Comparison of ENCODE assay signal across 13 cellular contexts in the genomic region with DNA sequence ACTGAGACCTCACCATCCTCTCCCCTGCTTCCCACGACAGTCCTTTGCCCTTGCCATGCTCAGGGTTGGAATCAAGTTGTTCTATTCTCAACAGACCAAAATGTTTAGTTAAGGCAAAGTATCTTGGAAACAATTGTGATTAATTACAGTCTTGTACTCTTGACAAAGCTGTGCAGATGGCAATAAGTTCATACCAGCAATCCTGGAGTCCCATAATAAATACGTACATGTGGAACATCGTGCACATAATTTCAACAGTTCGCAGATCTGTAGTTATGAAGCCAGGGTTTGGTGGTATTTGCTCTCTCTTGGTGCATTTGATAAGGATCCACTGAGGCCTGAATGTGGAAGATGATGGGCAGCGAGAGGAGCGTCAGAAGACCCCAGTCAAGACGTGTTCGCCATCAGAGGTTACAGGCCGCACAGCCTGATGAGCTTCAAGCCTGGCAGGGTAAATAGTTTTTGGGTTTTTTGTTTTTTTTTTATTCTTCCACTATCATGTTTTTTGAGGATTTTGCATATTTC. TPM values are rescaled to one million over a fixed set of nuclear protein-coding genes. Genes with fewer than 3 reads are reported as not detected.
DNase-seq lines count a peak whose midpoint lies in the region; ATAC-seq and TF ChIP-seq lines count a peak whose summit lies in the region.
"Had no signal": no experiment of that assay in that cellular context is flagged by ENCODE, and none has a peak within 500 bp of the region (broad histone marks: within the 10 kb centered on the region; RNA-seq: fewer than 3 reads in every experiment).

No MANE protein-coding gene starts in this region.

- POLR2A ChIA-PET in RWPE1 (lab: Yijun Ruan, JAX; ENCODE audit: low non-redundant PET), result no interaction called here
- POLR2A ChIA-PET in naive thymus-derived CD4-positive, alpha-beta T cell (lab: Charles Lee), result no interaction called here

- H3K36me3 Mint-ChIP-seq in naive thymus-derived CD4-positive, alpha-beta T cell, result peaks cover 6 to 57% (median 29%) of the 10 kb centered on the region in 5 donors

- no peak overlapping the region for H3K4me3 Mint-ChIP-seq in naive thymus-derived CD4-positive, alpha-beta T cell
- H3K4me3 Mint-ChIP-seq: activated CD4-positive, alpha-beta memory T cell treated with anti-CD3 and anti-CD28 coated beads for 36 hours; CD4-positive, CD25-positive, alpha-beta regulatory T cell had no signal

- H3K36me3 ChIP-seq in naive thymus-derived CD4-positive, alpha-beta T cell (ENCODE audit: control insufficient read depth in 2 of 3, insufficient read depth in 3 of 3, low read length in 3 of 3), result peaks cover 13 to 49% (median 30%) of the 10 kb centered on the region in 3 experiments

- peak overlapping the region in 6 of 9 donors; percentile 12 to 58 (median 44) for H3K27ac Mint-ChIP-seq in naive thymus-derived CD4-positive, alpha-beta T cell
- H3K27ac Mint-ChIP-seq: activated CD4-positive, alpha-beta memory T cell treated with anti-CD3 and anti-CD28 coated beads for 36 hours; activated T-helper 2 cell treated with anti-CD3 and anti-CD28 coated beads, Interferon-gamma antibody, Interleukin-2, Interleukin-4, amounts not matched to agents 10 μg/mL and 5 μg/mL and 100 μg/mL, durations not matched to agents 14 hours and 24 hours and 36 hours; CD4-positive, CD25-positive, alpha-beta regulatory T cell had no signal

- H3K27me3 ChIP-seq in naive thymus-derived CD4-positive, alpha-beta T cell (ENCODE audit: control insufficient read depth in 2 of 2, insufficient read depth in 2 of 2, low read length in 2 of 2), result no peaks in the 10 kb centered on the region

- H3K4me3 ChIP-seq in coronary artery, result no peak overlapping the region
- H3K4me3 ChIP-seq in naive thymus-derived CD4-positive, alpha-beta T cell (ENCODE audit: low read length), result no peak overlapping the region

- H3K27ac ChIP-seq in RWPE1, result peak overlapping the region; percentile 52
- H3K27ac ChIP-seq in coronary artery, result peak overlapping the region; percentile 45 to 82
- no peak overlapping the region for H3K27ac ChIP-seq in naive thymus-derived CD4-positive, alpha-beta T cell (ENCODE audit: low read depth, low read length)
- H3K27ac ChIP-seq in temporal lobe (ENCODE audit: low read depth, low read length), result peak overlapping the region; percentile 89

- H3K9me3 ChIP-seq in naive thymus-derived CD4-positive, alpha-beta T cell (ENCODE audit: control insufficient read depth in 2 of 3, low read length in 3 of 3), result no peaks in the 10 kb centered on the region

- intact Hi-C loops in naive thymus-derived CD4-positive, alpha-beta T cell (cut with micrococcal nuclease), result no loop called here

- peaks cover 0 to 15% (median 0%) of the 10 kb centered on the region in 5 donors for H3K27me3 Mint-ChIP-seq in naive thymus-derived CD4-positive, alpha-beta T cell

- ATAC-seq in naive thymus-derived CD4-positive, alpha-beta T cell, result no peak
- ATAC-seq in GM18511 (IDR thresholded peaks at IDR 0.05; ENCODE audit: unreplicated experiment), result no peak
- ATAC-seq: SK-N-SH treated with all-trans-retinoic acid at 6 μM for 48 hours had no signal

- no peaks in the 10 kb centered on the region for H3K4me1 ChIP-seq in naive thymus-derived CD4-positive, alpha-beta T cell (ENCODE audit: control insufficient read depth in 2 of 2, insufficient read depth in 2 of 2, low read length in 2 of 2)

- peaks cover 16 to 32% (median 20%) of the 10 kb centered on the region in 7 donors for H3K4me1 Mint-ChIP-seq in naive thymus-derived CD4-positive, alpha-beta T cell

- DNase-seq in RWPE1 (ENCODE audit: low spot score), result no peak
- DNase-seq in coronary artery (ENCODE audit: low spot score), result no peak
- no peak for DNase-seq in naive thymus-derived CD4-positive, alpha-beta T cell
- DNase-seq in DMS153 treated with DMSO at 0.1 percent for 48 hours (lab: John Stamatoyannopoulos, UW; ENCODE audit: unreplicated experiment), result no peak
- no peak for DNase-seq in mesenteric fat pad (ENCODE audit: low spot score)
- DNase-seq: activated CD4-positive, alpha-beta memory T cell treated with anti-CD3 and anti-CD28 coated beads for 36 hours; CD4-positive, CD25-positive, alpha-beta regulatory T cell; NCI-H187; NCI-H510A treated with DMSO at 0.1 percent for 48 hours had no signal

- H3K9me3 Mint-ChIP-seq in naive thymus-derived CD4-positive, alpha-beta T cell, result no peaks in the 10 kb centered on the region
- H3K9me3 Mint-ChIP-seq: activated CD4-positive, alpha-beta memory T cell treated with anti-CD3 and anti-CD28 coated beads for 36 hours; activated T-helper 2 cell treated with anti-CD3 and anti-CD28 coated beads, Interferon-gamma antibody, Interleukin-2, Interleukin-4, amounts not matched to agents 10 μg/mL and 5 μg/mL and 100 μg/mL, durations not matched to agents 14 hours and 24 hours and 36 hours had no signal

- CTCF ChIA-PET in RWPE1 (lab: Yijun Ruan, JAX), result interaction anchor here (0.6 kb wide), 1 partner anchor 14 kb away, joined by 4 read pairs; no protein-coding TSS in a partner anchor
- CTCF ChIA-PET in naive thymus-derived CD4-positive, alpha-beta T cell (lab: Charles Lee), result interaction anchor here (1.0 kb wide), 1 partner anchor 43 kb away, joined by 3 read pairs; no protein-coding TSS in a partner anchor

- TF ChIP-seq CTCF in RWPE1 (conservative IDR thresholded peaks at IDR 0.05; ENCODE audit: low read depth), result no peak
- no peak for TF ChIP-seq CTCF in coronary artery (IDR thresholded peaks at IDR 0.05)

RNA-seq across cellular contexts. Expression of a gene that starts 52.9 kb away (rescaled TPM):
- 1 to 10 TPM in 3 of 5 experiments, under 1 TPM in 2; 0.32 to 2.5 (median 1.5) TPM for total RNA-seq in naive thymus-derived CD4-positive, alpha-beta T cell
- not detected for polyA plus RNA-seq in naive thymus-derived CD4-positive, alpha-beta T cell
- total RNA-seq in temporal lobe, result 3.4 TPM
- total RNA-seq in mesenteric fat pad, result 2.4 TPM
